ENCODE assay signal across 17 cellular contexts in the genomic region with DNA sequence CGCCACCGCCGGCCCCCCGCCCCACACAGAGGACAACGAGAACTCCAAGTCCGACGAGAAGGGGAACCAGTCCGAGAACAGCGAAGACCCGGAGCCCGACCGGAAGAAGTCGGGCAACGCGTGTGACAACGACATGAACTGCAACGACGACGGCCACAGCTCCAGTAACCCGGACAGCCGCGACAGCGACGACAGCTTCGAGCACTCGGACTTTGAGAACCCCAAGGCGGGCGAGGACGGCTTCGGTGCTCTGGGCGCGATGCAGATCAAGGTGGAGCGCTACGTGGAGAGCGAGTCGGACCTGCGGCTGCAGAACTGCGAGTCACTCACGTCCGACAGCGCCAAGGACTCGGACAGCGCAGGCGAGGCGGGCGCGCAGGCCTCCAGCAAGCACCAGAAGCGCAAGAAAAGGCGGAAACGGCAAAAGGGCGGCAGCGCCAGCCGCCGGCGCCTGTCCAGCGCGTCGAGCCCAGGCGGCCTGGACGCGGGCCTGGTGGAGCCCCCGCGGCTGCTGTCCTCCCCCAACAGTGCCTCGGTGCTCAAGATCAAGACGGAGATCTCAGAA.
DNase-seq lines count a peak whose midpoint lies in the region; ATAC-seq and TF ChIP-seq lines count a peak whose summit lies in the region.
"Had no signal": no experiment of that assay in that cellular context is flagged by ENCODE, and none has a peak within 500 bp of the region (broad histone marks: within the 10 kb centered on the region; RNA-seq: fewer than 3 reads in every experiment).

No MANE protein-coding gene starts in this region.

- H3K27ac ChIP-seq in psoas muscle (no peak overlapping the region), substantia nigra (ENCODE audit: low read depth, low read length, poor library complexity, severe bottlenecking) (no peak overlapping the region)
- H3K27ac ChIP-seq: brain microvascular endothelial cell had no signal

- DNase-seq in AG20443 (ENCODE audit: low spot score) (peak; percentile 73), SK-N-DZ (ENCODE audit: low spot score) (peak; percentile 18), left cardiac atrium (peak; percentile 47), psoas muscle (no peak), substantia nigra (lab: John Stamatoyannopoulos, UW) (no peak), GM20000 (ENCODE audit: low spot score) (no peak)
- DNase-seq in activated CD4-positive, alpha-beta memory T cell treated with anti-CD3 and anti-CD28 coated beads for 36 hours, result no peak
- no peak for DNase-seq in stimulated activated CD4-positive, alpha-beta T cell treated with anti-CD3 and anti-CD28 coated beads, Interleukin-15, amount 100 ng/mL, for 24 hours
- DNase-seq: activated CD8-positive, alpha-beta T cell treated with anti-CD3 and anti-CD28 coated beads, Interleukin-2, amount 10 ng/mL, durations not matched to agents 7 days and 5 days; activated gamma-delta T cell treated with Interleukin-2 at 50 U/mL for 16 hours; brain microvascular endothelial cell; endodermal cell; natural killer cell; NCI-H2171; SHP77 had no signal

- TF ChIP-seq CTCF in psoas muscle (IDR thresholded peaks at IDR 0.05) (no peak), GM20000 (IDR thresholded peaks at IDR 0.05; ENCODE audit: extremely low read depth, missing control alignments) (no peak)

- H3K4me1 ChIP-seq in psoas muscle, result no peaks in the 10 kb centered on the region

- no peaks in the 10 kb centered on the region for H3K36me3 ChIP-seq in psoas muscle (ENCODE audit: insufficient read depth in 1 of 2, low read depth in 1 of 2)
- H3K36me3 ChIP-seq: brain microvascular endothelial cell had no signal

- WGBS in psoas muscle, 3 donors, result 32 to 37% (median 36%) methylated on average over 65 of the region's 65 CpGs

- no peaks in the 10 kb centered on the region for H3K9me3 Mint-ChIP-seq in activated CD4-positive, alpha-beta memory T cell treated with anti-CD3 and anti-CD28 coated beads for 36 hours

- intact Hi-C loops in left cardiac atrium (cut with DNase I) (loop anchor here (10.0 kb wide), 2 partner anchors 325 to 1225 kb away; no protein-coding TSS in a partner anchor), psoas muscle (cut with DNase I) (loop anchor here (10.0 kb wide), 3 partner anchors 125 to 1225 kb away; no protein-coding TSS in a partner anchor)
- intact Hi-C loops in activated CD4-positive, alpha-beta memory T cell treated with anti-CD3 and anti-CD28 coated beads for 36 hours (cut with micrococcal nuclease), result loop anchor here (10.0 kb wide), 1 partner anchor 855 kb away; no protein-coding TSS in a partner anchor

- no peaks in the 10 kb centered on the region for H3K36me3 Mint-ChIP-seq in activated CD4-positive, alpha-beta memory T cell treated with anti-CD3 and anti-CD28 coated beads for 36 hours
- H3K36me3 Mint-ChIP-seq: stimulated activated effector memory CD8-positive, alpha-beta T cell treated with anti-CD3 and anti-CD28 coated beads, Interleukin-12 subunit alpha, Interleukin-12 subunit beta, amount 100 ng/mL, for 72 hours had no signal

- POLR2A ChIA-PET in activated CD4-positive, alpha-beta memory T cell treated with anti-CD3 and anti-CD28 coated beads for 36 hours (lab: Charles Lee), result no interaction called here

- CTCF ChIA-PET in activated CD4-positive, alpha-beta memory T cell treated with anti-CD3 and anti-CD28 coated beads for 36 hours (lab: Charles Lee), result no interaction called here

- peaks cover 3% of the 10 kb centered on the region for H3K4me1 Mint-ChIP-seq in activated CD4-positive, alpha-beta memory T cell treated with anti-CD3 and anti-CD28 coated beads for 36 hours (ENCODE audit: low read depth)

- ATAC-seq in left cardiac atrium (peak in 1 of 2 donors; percentile 63), psoas muscle (no peak)
- ATAC-seq: activated CD8-positive, alpha-beta T cell treated with anti-CD3 and anti-CD28 coated beads, Interleukin-2, amount 10 ng/mL, durations not matched to agents 7 days and 5 days; natural killer cell; sciatic nerve had no signal

- H3K4me3 ChIP-seq in psoas muscle, result peak overlapping the region; percentile 32

- H3K27ac Mint-ChIP-seq in activated CD4-positive, alpha-beta memory T cell treated with anti-CD3 and anti-CD28 coated beads for 36 hours, result no peak overlapping the region
- H3K27ac Mint-ChIP-seq: activated CD8-positive, alpha-beta T cell treated with anti-CD3 and anti-CD28 coated beads, Interleukin-2, amount 10 ng/mL, durations not matched to agents 7 days and 5 days; endodermal cell; natural killer cell; stimulated activated effector memory CD8-positive, alpha-beta T cell treated with anti-CD3 and anti-CD28 coated beads, Interleukin-12 subunit alpha, Interleukin-12 subunit beta, amount 100 ng/mL, for 72 hours had no signal

- H3K27me3 Mint-ChIP-seq in activated CD4-positive, alpha-beta memory T cell treated with anti-CD3 and anti-CD28 coated beads for 36 hours, result peaks cover 20% of the 10 kb centered on the region

- peaks cover 0 to 26% (median 0%) of the 10 kb centered on the region in 3 donors for H3K27me3 ChIP-seq in psoas muscle (ENCODE audit: insufficient read depth in 3 of 3, low read length in 2 of 3)

- H3K4me3 Mint-ChIP-seq in activated CD4-positive, alpha-beta memory T cell treated with anti-CD3 and anti-CD28 coated beads for 36 hours, result no peak overlapping the region
- H3K4me3 Mint-ChIP-seq: activated CD8-positive, alpha-beta T cell treated with anti-CD3 and anti-CD28 coated beads, Interleukin-2, amount 10 ng/mL, durations not matched to agents 7 days and 5 days; endodermal cell; natural killer cell; stimulated activated effector memory CD8-positive, alpha-beta T cell treated with anti-CD3 and anti-CD28 coated beads, Interleukin-12 subunit alpha, Interleukin-12 subunit beta, amount 100 ng/mL, for 72 hours had no signal

- no peaks in the 10 kb centered on the region for H3K9me3 ChIP-seq in psoas muscle

Comparison
In these comparisons a context has a peak if more than half of its experiments do, and no peak if none do; other contexts are left out.
1. DNase-seq: peak in AG20443 (single experiment), SK-N-DZ (single experiment) and left cardiac atrium (single experiment); none in psoas muscle (0 of 2), substantia nigra (0 of 49), activated CD4-positive, alpha-beta memory T cell treated with anti-CD3 and anti-CD28 coated beads for 36 hours (single experiment), GM20000 (single experiment) and stimulated activated CD4-positive, alpha-beta T cell treated with anti-CD3 and anti-CD28 coated beads, Interleukin-15, amount 100 ng/mL, for 24 hours (single experiment).